ENCODE assay signal across 1 cellular context in the genomic region with DNA sequence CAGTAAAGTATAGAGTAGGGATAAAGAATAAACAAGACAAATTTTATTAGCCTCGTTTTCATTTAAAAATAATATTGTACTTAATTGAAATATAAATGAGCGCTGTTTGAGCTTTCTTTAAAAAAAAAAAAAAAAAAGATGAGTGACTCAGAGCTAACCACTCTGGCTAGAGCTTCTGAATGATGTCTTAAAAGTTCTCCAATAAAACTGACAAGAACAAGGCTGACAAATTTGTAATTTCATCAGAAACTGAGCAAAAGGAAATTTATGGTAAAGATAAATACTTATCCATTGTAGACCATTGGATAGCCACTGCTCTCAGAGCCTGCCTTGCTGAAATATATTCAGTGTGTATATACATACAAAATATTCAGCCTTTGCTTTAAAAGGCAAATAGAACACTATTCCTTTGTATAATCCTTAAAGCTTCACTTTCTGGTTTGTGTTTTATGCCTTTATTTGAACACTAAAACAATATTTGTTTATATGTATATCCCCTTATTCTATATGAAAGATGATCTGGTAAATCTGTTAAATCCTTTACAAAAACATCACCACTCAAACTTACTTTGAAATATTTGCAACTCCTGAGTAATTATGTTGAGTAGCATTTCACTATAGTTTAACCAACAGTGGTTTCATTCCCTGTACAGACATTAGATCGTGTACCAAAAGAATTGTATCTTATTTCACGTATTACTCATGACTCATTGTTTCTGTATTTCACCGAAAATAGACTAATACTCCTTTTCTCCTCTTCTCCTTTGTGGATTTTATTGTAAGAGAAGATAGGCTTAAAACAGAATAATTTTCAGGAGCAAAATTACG.
TF ChIP-seq lines count a peak whose summit lies in the region.

No MANE protein-coding gene starts in this region.

TF ChIP-seq in HEK293, 187 proteins besides CTCF, POLR2A, EP300 and RAD21 (continued from another document and continues in another):
- no peak for TF ChIP-seq ZNF555 (tag by site-specific recombination; conservative IDR thresholded peaks at IDR 0.05)
- TF ChIP-seq ZNF747 (tag by site-specific recombination; IDR thresholded peaks at IDR 0.05), result no peak
- TF ChIP-seq ZNF362 (tag by site-specific recombination; IDR thresholded peaks at IDR 0.05), result peak; percentile 88
- TF ChIP-seq ZNF37A (tag by site-specific recombination; IDR thresholded peaks at IDR 0.05), result no peak
- TF ChIP-seq ZNF157 (tag by site-specific recombination; IDR thresholded peaks at IDR 0.05), result no peak
- TF ChIP-seq GFI1B (tag by site-specific recombination; IDR thresholded peaks at IDR 0.05), result peak; percentile 83
- no peak for TF ChIP-seq ZNF292 (tag by site-specific recombination; IDR thresholded peaks at IDR 0.05; ENCODE audit: borderline replicate concordance, low read depth)
- peak; percentile 74; the same call in 1 of the 2 replicates for TF ChIP-seq OSR2 (tag by site-specific recombination; IDR thresholded peaks at IDR 0.05)
- no peak for TF ChIP-seq ZNF677 (tag by site-specific recombination; IDR thresholded peaks at IDR 0.05)
- TF ChIP-seq GLI2 (tag by site-specific recombination; IDR thresholded peaks at IDR 0.05; ENCODE audit: borderline replicate concordance, low read depth), result peak; percentile 5; the same call in 1 of the 2 replicates
- TF ChIP-seq ZFP69B (tag by site-specific recombination; IDR thresholded peaks at IDR 0.05), result no peak; the same call in 1 of the 2 replicates
- TF ChIP-seq, protein P1, sequence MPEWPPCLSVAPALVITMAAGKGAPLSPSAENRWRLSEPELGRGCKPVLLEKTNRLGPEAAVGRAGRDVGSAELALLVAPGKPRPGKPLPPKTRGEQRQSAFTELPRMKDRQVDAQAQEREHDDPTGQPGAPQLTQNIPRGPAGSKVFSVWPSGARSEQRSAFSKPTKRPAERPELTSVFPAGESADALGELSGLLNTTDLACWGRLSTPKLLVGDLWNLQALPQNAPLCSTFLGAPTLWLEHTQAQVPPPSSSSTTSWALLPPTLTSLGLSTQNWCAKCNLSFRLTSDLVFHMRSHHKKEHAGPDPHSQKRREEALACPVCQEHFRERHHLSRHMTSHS (tag by site-specific recombination; IDR thresholded peaks at IDR 0.05), result no peak
- peak; percentile 79 for TF ChIP-seq WT1 (tag by site-specific recombination; IDR thresholded peaks at IDR 0.05)
- TF ChIP-seq, protein P2, sequence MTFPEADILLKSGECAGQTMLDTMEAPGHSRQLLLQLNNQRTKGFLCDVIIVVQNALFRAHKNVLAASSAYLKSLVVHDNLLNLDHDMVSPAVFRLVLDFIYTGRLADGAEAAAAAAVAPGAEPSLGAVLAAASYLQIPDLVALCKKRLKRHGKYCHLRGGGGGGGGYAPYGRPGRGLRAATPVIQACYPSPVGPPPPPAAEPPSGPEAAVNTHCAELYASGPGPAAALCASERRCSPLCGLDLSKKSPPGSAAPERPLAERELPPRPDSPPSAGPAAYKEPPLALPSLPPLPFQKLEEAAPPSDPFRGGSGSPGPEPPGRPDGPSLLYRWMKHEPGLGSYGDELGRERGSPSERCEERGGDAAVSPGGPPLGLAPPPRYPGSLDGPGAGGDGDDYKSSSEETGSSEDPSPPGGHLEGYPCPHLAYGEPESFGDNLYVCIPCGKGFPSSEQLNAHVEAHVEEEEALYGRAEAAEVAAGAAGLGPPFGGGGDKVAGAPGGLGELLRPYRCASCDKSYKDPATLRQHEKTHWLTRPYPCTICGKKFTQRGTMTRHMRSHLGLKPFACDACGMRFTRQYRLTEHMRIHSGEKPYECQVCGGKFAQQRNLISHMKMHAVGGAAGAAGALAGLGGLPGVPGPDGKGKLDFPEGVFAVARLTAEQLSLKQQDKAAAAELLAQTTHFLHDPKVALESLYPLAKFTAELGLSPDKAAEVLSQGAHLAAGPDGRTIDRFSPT (tag by site-specific recombination; IDR thresholded peaks at IDR 0.05), result peak; percentile 42; the same call in 1 of the 2 replicates
- TF ChIP-seq, protein P3, sequence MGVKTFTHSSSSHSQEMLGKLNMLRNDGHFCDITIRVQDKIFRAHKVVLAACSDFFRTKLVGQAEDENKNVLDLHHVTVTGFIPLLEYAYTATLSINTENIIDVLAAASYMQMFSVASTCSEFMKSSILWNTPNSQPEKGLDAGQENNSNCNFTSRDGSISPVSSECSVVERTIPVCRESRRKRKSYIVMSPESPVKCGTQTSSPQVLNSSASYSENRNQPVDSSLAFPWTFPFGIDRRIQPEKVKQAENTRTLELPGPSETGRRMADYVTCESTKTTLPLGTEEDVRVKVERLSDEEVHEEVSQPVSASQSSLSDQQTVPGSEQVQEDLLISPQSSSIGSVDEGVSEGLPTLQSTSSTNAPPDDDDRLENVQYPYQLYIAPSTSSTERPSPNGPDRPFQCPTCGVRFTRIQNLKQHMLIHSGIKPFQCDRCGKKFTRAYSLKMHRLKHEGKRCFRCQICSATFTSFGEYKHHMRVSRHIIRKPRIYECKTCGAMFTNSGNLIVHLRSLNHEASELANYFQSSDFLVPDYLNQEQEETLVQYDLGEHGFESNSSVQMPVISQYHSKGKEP (tag by site-specific recombination; IDR thresholded peaks at IDR 0.05), result peak; percentile 22; the same call in 1 of the 2 replicates
- peak; percentile 41; the same call in 1 of the 2 replicates for TF ChIP-seq ZXDB (tag by site-specific recombination; IDR thresholded peaks at IDR 0.05)
- peak; percentile 100 for TF ChIP-seq PRDM6 (tag by site-specific recombination; IDR thresholded peaks at IDR 0.05)
- TF ChIP-seq PRDM1 (tag by site-specific recombination; IDR thresholded peaks at IDR 0.05), result peak; percentile 69
- peak; percentile 66; the same call in 1 of the 2 replicates for TF ChIP-seq ZNF629 (tag by site-specific recombination; IDR thresholded peaks at IDR 0.05)
- peak; percentile 82 for TF ChIP-seq FEZF1 (tag by site-specific recombination; IDR thresholded peaks at IDR 0.05)
- TF ChIP-seq ZNF529 (tag by site-specific recombination; IDR thresholded peaks at IDR 0.05; ENCODE audit: insufficient replicate concordance), result no peak
- TF ChIP-seq, protein P4, sequence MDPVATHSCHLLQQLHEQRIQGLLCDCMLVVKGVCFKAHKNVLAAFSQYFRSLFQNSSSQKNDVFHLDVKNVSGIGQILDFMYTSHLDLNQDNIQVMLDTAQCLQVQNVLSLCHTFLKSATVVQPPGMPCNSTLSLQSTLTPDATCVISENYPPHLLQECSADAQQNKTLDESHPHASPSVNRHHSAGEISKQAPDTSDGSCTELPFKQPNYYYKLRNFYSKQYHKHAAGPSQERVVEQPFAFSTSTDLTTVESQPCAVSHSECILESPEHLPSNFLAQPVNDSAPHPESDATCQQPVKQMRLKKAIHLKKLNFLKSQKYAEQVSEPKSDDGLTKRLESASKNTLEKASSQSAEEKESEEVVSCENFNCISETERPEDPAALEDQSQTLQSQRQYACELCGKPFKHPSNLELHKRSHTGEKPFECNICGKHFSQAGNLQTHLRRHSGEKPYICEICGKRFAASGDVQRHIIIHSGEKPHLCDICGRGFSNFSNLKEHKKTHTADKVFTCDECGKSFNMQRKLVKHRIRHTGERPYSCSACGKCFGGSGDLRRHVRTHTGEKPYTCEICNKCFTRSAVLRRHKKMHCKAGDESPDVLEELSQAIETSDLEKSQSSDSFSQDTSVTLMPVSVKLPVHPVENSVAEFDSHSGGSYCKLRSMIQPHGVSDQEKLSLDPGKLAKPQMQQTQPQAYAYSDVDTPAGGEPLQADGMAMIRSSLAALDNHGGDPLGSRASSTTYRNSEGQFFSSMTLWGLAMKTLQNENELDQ (tag by site-specific recombination; IDR thresholded peaks at IDR 0.05; ENCODE audit: low read depth), result no peak
- TF ChIP-seq ZNF501 (tag by site-specific recombination; IDR thresholded peaks at IDR 0.05), result no peak
- TF ChIP-seq ZNF843 (tag by site-specific recombination; IDR thresholded peaks at IDR 0.05), result peak; percentile 72
- TF ChIP-seq, protein P5, sequence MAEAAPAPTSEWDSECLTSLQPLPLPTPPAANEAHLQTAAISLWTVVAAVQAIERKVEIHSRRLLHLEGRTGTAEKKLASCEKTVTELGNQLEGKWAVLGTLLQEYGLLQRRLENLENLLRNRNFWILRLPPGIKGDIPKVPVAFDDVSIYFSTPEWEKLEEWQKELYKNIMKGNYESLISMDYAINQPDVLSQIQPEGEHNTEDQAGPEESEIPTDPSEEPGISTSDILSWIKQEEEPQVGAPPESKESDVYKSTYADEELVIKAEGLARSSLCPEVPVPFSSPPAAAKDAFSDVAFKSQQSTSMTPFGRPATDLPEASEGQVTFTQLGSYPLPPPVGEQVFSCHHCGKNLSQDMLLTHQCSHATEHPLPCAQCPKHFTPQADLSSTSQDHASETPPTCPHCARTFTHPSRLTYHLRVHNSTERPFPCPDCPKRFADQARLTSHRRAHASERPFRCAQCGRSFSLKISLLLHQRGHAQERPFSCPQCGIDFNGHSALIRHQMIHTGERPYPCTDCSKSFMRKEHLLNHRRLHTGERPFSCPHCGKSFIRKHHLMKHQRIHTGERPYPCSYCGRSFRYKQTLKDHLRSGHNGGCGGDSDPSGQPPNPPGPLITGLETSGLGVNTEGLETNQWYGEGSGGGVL (tag by site-specific recombination; IDR thresholded peaks at IDR 0.05), result no peak
- TF ChIP-seq, protein P6, sequence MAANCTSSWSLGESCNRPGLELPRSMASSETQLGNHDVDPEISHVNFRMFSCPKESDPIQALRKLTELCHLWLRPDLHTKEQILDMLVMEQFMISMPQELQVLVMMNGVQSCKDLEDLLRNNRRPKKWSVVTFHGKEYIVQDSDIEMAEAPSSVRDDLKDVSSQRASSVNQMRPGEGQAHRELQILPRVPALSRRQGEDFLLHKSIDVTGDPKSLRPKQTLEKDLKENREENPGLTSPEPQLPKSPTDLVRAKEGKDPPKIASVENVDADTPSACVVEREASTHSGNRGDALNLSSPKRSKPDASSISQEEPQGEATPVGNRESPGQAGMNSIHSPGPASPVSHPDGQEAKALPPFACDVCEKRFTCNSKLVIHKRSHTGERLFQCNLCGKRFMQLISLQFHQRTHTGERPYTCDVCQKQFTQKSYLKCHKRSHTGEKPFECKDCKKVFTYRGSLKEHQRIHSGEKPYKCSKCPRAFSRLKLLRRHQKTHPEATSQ (tag by site-specific recombination; IDR thresholded peaks at IDR 0.05), result no peak
- TF ChIP-seq ZNF785 (tag by site-specific recombination; IDR thresholded peaks at IDR 0.05), result no peak
- TF ChIP-seq ZNF394 (tag by site-specific recombination; IDR thresholded peaks at IDR 0.05; ENCODE audit: borderline replicate concordance), result peak; percentile 17; the same call in 1 of the 2 replicates
- TF ChIP-seq ZNF580 (tag by site-specific recombination; IDR thresholded peaks at IDR 0.05), result 0 out of 2 replicates have a peak, but pooled peaks have one; percentile 29
- 0 out of 2 replicates have a peak, but pooled peaks have one; percentile 8 for TF ChIP-seq ZNF335 (tag by site-specific recombination; conservative IDR thresholded peaks at IDR 0.05)
- TF ChIP-seq ZNF2 (tag by site-specific recombination; IDR thresholded peaks at IDR 0.05), result peak; percentile 70; the same call in 1 of the 2 replicates
- no peak for TF ChIP-seq ZNF174 (tag by site-specific recombination; IDR thresholded peaks at IDR 0.05)
- TF ChIP-seq ZNF354C (tag by site-specific recombination; IDR thresholded peaks at IDR 0.05; ENCODE audit: borderline replicate concordance, low read depth), result no peak
- TF ChIP-seq ZSCAN23 (tag by site-specific recombination; IDR thresholded peaks at IDR 0.05), result no peak
- TF ChIP-seq ZNF138 (tag by site-specific recombination; IDR thresholded peaks at IDR 0.05; ENCODE audit: borderline replicate concordance), result no peak
- TF ChIP-seq KLF1 (tag by site-specific recombination; IDR thresholded peaks at IDR 0.05), result no peak
- TF ChIP-seq ZNF514 (tag by site-specific recombination; IDR thresholded peaks at IDR 0.05), result no peak
- TF ChIP-seq ZNF366 (tag by site-specific recombination; conservative IDR thresholded peaks at IDR 0.05), result peak; percentile 82
- TF ChIP-seq ZNF610 (tag by site-specific recombination; IDR thresholded peaks at IDR 0.05; ENCODE audit: borderline replicate concordance), result no peak
- TF ChIP-seq, protein P7, sequence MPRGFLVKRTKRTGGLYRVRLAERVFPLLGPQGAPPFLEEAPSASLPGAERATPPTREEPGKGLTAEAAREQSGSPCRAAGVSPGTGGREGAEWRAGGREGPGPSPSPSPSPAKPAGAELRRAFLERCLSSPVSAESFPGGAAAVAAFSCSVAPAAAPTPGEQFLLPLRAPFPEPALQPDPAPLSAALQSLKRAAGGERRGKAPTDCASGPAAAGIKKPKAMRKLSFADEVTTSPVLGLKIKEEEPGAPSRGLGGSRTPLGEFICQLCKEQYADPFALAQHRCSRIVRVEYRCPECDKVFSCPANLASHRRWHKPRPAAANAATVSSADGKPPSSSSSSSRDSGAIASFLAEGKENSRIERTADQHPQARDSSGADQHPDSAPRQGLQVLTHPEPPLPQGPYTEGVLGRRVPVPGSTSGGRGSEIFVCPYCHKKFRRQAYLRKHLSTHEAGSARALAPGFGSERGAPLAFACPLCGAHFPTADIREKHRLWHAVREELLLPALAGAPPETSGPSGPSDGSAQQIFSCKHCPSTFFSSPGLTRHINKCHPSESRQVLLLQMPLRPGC (tag by site-specific recombination; IDR thresholded peaks at IDR 0.05), result peak; percentile 82
- no peak for TF ChIP-seq ZFP37 (tag by site-specific recombination; IDR thresholded peaks at IDR 0.05)
